ENCODE assay signal across 10 cellular contexts in the genomic region with DNA sequence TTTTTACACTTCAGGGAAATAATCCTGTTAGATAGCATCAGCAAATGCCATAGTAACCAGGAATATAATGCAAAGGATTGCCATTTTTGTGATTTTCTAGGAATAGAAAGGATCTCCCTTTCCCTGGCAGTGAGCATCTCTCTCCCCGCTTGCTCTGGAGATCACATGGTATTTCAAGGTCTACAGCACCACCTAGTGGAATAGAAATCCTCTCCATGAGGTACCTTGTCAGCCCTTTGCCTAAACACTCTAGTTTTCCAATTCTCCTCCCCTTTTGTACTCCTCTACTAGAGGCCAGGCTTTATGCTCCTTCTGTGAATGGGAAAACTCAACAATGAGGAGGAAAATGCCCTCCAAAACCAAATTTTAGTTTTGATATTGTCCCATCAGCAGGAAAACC.
DNase-seq lines count a peak whose midpoint lies in the region; ATAC-seq and TF ChIP-seq lines count a peak whose summit lies in the region.
"Had no signal": no experiment of that assay in that cellular context is flagged by ENCODE, and none has a peak within 500 bp of the region (broad histone marks: within the 10 kb centered on the region; RNA-seq: fewer than 3 reads in every experiment).

No MANE protein-coding gene starts in this region.

- H3K4me1 ChIP-seq in PC-9 (replicated peaks; ENCODE audit: insufficient read depth): no peaks in the 10 kb centered on the region
- H3K4me1 ChIP-seq: tibial artery had no signal

- H3K9me2 ChIP-seq in PC-9 (ENCODE audit: insufficient read depth): no peaks in the 10 kb centered on the region

- CTCF ChIA-PET in PC-9 (lab: Charles Lee): no interaction called here

- peaks cover 54% of the 10 kb centered on the region for H3K9me3 ChIP-seq in PC-9 (ENCODE audit: insufficient read depth, low read depth)

- peak; percentile 60 to 61 for DNase-seq in AML-193 (lab: John Stamatoyannopoulos, UW)
- DNase-seq in PC-9: no peak
- DNase-seq in fibroblast of the aortic adventitia (ENCODE audit: low read depth): peak; percentile 64
- DNase-seq in NCI-H2171 (lab: John Stamatoyannopoulos, UW): no peak
- no peak for DNase-seq in NCI-H1436 (lab: John Stamatoyannopoulos, UW)
- DNase-seq: nucleus accumbens, tibial artery had no signal

- peaks cover 58% of the 10 kb centered on the region for H3K36me3 ChIP-seq in PC-9 (ENCODE audit: low read depth)

- ATAC-seq in HG03520 (IDR thresholded peaks at IDR 0.05; ENCODE audit: unreplicated experiment) (no peak), GM21723 (IDR thresholded peaks at IDR 0.05; ENCODE audit: unreplicated experiment) (no peak)

- TF ChIP-seq CTCF in GM12872 (IDR thresholded peaks at IDR 0.05; ENCODE audit: insufficient read depth, low read depth, low read length): peak; percentile 48; the same call in 2 of the 3 replicates
- TF ChIP-seq CTCF in PC-9 (conservative IDR thresholded peaks at IDR 0.05): peak; percentile 51
- TF ChIP-seq CTCF in fibroblast of the aortic adventitia (IDR thresholded peaks at IDR 0.05; ENCODE audit: insufficient read depth, low read length): peak; percentile 37

- peaks cover 9% of the 10 kb centered on the region; the same call in 1 of the 2 replicates for H3F3A ChIP-seq in PC-9 (ENCODE audit: insufficient read depth, low read depth)

- H3K4me2 ChIP-seq in PC-9: no peak overlapping the region

- intact Hi-C loops in PC-9 (cut with micrococcal nuclease; ENCODE audit: unreplicated experiment): no loop called here

- no peaks in the 10 kb centered on the region for H3K79me2 ChIP-seq in PC-9 (ENCODE audit: low read depth)

- no peaks in the 10 kb centered on the region for H3K27me3 ChIP-seq in PC-9 (ENCODE audit: insufficient read depth, low read depth)
- H3K27me3 ChIP-seq: tibial artery had no signal

- H3K4me3 ChIP-seq in PC-9 (no peak overlapping the region), fibroblast of the aortic adventitia (ENCODE audit: low read depth, low read length) (no peak overlapping the region)
- H3K4me3 ChIP-seq: tibial artery had no signal

- no peak overlapping the region for H2AFZ ChIP-seq in PC-9

- POLR2A ChIA-PET in PC-9 (lab: Charles Lee; ENCODE audit: unreplicated experiment): no interaction called here

- H4K20me1 ChIP-seq in PC-9 (ENCODE audit: insufficient read depth): no peaks in the 10 kb centered on the region

- no TSS peak for BruUV-seq in PC-9 (replicated peaks; lab: Mats Ljungman, UMichigan)

- no peak overlapping the region for H3K27ac ChIP-seq in PC-9
- H3K27ac ChIP-seq: tibial artery had no signal

Comparison
In these comparisons a context has a peak if more than half of its experiments do, and no peak if none do; other contexts are left out.
1. DNase-seq: peak in AML-193 (2 of 2) and fibroblast of the aortic adventitia (single experiment); none in PC-9 (0 of 2), NCI-H2171 (single experiment) and NCI-H1436 (single experiment).
2. Peak in every context shown above with its lines, with median percentiles within 50 percentile points of each other: CTCF ChIP-seq.